8 cellular contexts compared by ENCODE assay signal in the genomic region with DNA sequence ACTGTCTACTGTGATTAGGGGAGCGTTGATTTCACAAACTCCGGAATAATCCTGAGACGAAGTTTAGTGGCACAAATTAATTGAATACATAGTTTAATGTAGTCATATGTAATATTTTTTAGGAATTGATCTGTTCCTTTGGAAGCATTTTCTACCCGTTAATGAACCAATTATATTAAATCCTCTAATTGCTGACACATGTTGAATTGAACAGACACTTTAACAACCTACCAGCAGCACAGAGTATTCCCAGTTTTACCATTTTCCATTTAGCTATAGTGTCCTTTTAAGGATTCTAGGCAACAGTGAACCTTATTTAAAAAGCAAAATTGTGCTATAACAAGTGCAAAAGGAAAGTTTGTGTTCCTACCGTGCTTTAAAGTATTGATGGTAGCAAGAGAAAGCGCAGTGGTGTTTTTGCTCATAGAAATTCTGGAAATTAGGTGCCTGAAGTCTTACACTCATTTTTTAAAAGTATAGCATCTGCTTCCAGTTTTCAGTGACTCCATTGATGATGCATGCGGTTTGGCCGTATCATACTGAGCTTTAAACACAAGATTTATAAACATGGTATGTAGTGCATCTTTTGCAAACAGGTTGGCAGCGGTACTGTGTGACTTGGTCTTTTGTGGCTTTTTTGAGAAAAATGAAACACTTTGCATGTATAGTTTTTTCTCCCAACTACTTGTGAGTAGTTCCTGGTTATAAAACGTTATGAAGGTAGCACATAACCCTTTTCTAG. TPM values are rescaled to one million over a fixed set of nuclear protein-coding genes. Genes with fewer than 3 reads are reported as not detected.
DNase-seq lines count a peak whose midpoint lies in the region; ATAC-seq and TF ChIP-seq lines count a peak whose summit lies in the region.

No MANE protein-coding gene starts in this region.

- H3K36me3 ChIP-seq in muscle layer of colon (ENCODE audit: insufficient read depth, low read length): peaks cover 18% of the 10 kb centered on the region

- H3K27ac ChIP-seq in muscle layer of colon (ENCODE audit: low read depth, low read length): peak overlapping the region; percentile 99

- peak overlapping the region; percentile 91 for H3K9ac ChIP-seq in muscle layer of colon (ENCODE audit: low read length)

- peak overlapping the region; percentile 86 for H3K4me3 ChIP-seq in Jurkat, Clone E6-1 (ENCODE audit: low read length)
- H3K4me3 ChIP-seq in cardiac fibroblast (replicated peaks in 1 of 2; ENCODE audit: low read depth in 2 of 2, low read length in 2 of 2): peak overlapping the region; percentile 80 to 88
- peak overlapping the region; percentile 95 to 97 for H3K4me3 ChIP-seq in muscle layer of colon (ENCODE audit: low read depth in 1 of 2, low read length in 2 of 2)

- ATAC-seq in HG03095 (IDR thresholded peaks at IDR 0.05; ENCODE audit: unreplicated experiment): no peak
- ATAC-seq in HG02798 (IDR thresholded peaks at IDR 0.05; ENCODE audit: poor library complexity, unreplicated experiment): no peak

- H3K9me3 ChIP-seq in muscle layer of colon (ENCODE audit: low read length): no peaks in the 10 kb centered on the region

- no peak for TF ChIP-seq CTCF in cardiac fibroblast (IDR thresholded peaks at IDR 0.05; ENCODE audit: low read depth, low read length)

- no peaks in the 10 kb centered on the region for H3K27me3 ChIP-seq in muscle layer of colon (ENCODE audit: control insufficient read depth in 1 of 2, insufficient read depth in 2 of 2, low read length in 2 of 2)

- DNase-seq in AG08396 (ENCODE audit: low spot score): peak; percentile 47
- DNase-seq in Jurkat, Clone E6-1 (ENCODE audit: low read depth, low spot score): no peak
- peak in 1 of 2 donors; percentile 47 for DNase-seq in cardiac fibroblast (ENCODE audit: low read depth in 2 of 2)
- DNase-seq in COR-L47 (lab: John Stamatoyannopoulos, UW): no peak
- no peak for DNase-seq in NCI-H1694 treated with DMSO at 0.1 percent for 48 hours (lab: John Stamatoyannopoulos, UW)

- H3K4me1 ChIP-seq in muscle layer of colon (ENCODE audit: insufficient read depth, low read length): peaks cover 54% of the 10 kb centered on the region

RNA-seq across cellular contexts. Expression of a gene that starts 1.8 kb away (rescaled TPM):
- polyA plus RNA-seq in Jurkat, Clone E6-1 (2012; ENCODE audit: insufficient read depth, insufficient read length): 106 TPM
